21 cellular contexts compared by ENCODE assay signal in the genomic region with DNA sequence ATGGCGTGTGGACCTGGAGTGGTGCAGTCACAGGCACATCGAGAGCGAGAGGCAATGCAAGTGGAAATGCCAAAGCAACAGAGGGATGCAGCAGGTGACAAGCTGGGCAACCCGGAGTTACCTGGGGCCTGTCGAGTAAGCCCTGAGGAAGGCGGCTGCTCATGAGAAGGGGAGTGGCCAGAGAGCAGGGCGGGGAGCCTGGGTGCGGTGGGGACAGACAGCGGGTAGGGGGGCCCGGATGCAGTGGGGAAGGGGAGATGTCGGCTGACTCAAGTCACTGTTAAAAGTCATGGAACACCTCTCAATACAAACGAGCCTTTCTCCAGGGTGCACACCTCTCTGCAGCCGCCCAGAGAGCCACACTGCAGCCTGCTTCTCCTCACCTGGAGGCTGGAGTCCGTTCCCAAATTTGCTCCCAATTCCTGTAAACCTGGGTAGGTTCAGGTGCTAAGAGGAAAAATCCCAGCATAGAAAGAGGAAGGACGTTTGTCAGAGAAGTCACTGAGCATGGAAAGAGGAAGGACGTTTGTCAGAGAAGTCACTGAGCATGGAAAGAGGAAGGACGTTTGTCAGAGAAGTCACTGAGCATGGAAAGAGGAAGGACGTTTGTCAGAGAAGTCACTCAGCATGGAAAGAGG.
DNase-seq lines count a peak whose midpoint lies in the region; ATAC-seq, FAIRE-seq and TF ChIP-seq lines count a peak whose summit lies in the region.
"Had no signal": no experiment of that assay in that cellular context is flagged by ENCODE, and none has a peak within 500 bp of the region (broad histone marks: within the 10 kb centered on the region; RNA-seq: fewer than 3 reads in every experiment).

No MANE protein-coding gene starts in this region.

- no TSS peak for BruUV-seq in K562 (replicated peaks; lab: Mats Ljungman, UMichigan)

- no peaks in the 10 kb centered on the region for H3K79me2 ChIP-seq in K562 (ENCODE audit: control insufficient read depth, insufficient read depth, low read length)

- in situ Hi-C loops in K562 (cut with MboI), result loop anchor here (25.0 kb wide), 1 partner anchor 414 kb away; no protein-coding TSS in a partner anchor
- in situ Hi-C loops in transverse colon (cut with MboI; ENCODE audit: low pct_ligation_motif_present in 1 of 4, low pct_unique_long_range_greater_than_20kb in 1 of 4, low sequenced_read_pairs in 3 of 4), result loop anchor here in 3 of 4 donors (25.0 kb wide), 1 partner anchor 414 kb away; no protein-coding TSS in a partner anchor

- H3K27ac ChIP-seq in BLaER1 treated with 17β-estradiol and CSF1 and Interleukin-3, amounts not matched to agents 10 nM and 100 nM, result peak overlapping the region; percentile 59 to 97 (median 85)
- H3K27ac ChIP-seq in K562 (ENCODE audit: extremely low read depth, low read depth, low read length), result no peak overlapping the region
- H3K27ac ChIP-seq in transverse colon, result no peak overlapping the region
- H3K27ac ChIP-seq: SJSA1 had no signal

- H3K4me3 ChIP-seq in BLaER1 treated with 17β-estradiol and CSF1 and Interleukin-3, amounts not matched to agents 10 nM and 100 nM, result peak overlapping the region; percentile 1 to 58 (median 48); a peak in 17 of 20 replicates
- H3K4me3 ChIP-seq in K562 (no peak overlapping the region), transverse colon (no peak overlapping the region)
- H3K4me3 ChIP-seq: SJSA1 had no signal

- TF ChIP-seq CTCF in K562 (IDR thresholded peaks at IDR 0.05 in 2 of 3, conservative IDR thresholded peaks at IDR 0.05 in 1 of 3; ENCODE audit: insufficient read depth in 2 of 3, low read depth in 1 of 3, low read length in 3 of 3) (no peak), transverse colon (IDR thresholded peaks at IDR 0.05) (no peak)

- no peaks in the 10 kb centered on the region for H3K27me3 ChIP-seq in BLaER1 treated with 17β-estradiol and CSF1 and Interleukin-3, amounts not matched to agents 10 nM and 100 nM
- H3K27me3 ChIP-seq in K562 (ENCODE audit: control insufficient read depth in 2 of 2, insufficient read depth in 2 of 2, low read length in 2 of 2) (peaks cover 0 to 14% of the 10 kb centered on the region in 2 experiments; a peak in 3 of 5 replicates), transverse colon (peaks cover 6% of the 10 kb centered on the region)

- no peak for FAIRE-seq in K562 (lab: Jason Lieb, UNC)
- FAIRE-seq: HTR-8/SVneo, RCC 7860 had no signal

- peaks cover 0 to 32% (median 4%) of the 10 kb centered on the region in 11 experiments; a peak in 8 of 22 replicates for H3K36me3 ChIP-seq in BLaER1 treated with 17β-estradiol and CSF1 and Interleukin-3, amounts not matched to agents 10 nM and 100 nM
- H3K36me3 ChIP-seq in K562 (ENCODE audit: control insufficient read depth, insufficient read depth, low read length), result no peaks in the 10 kb centered on the region
- no peaks in the 10 kb centered on the region for H3K36me3 ChIP-seq in transverse colon
- H3K36me3 ChIP-seq: SJSA1 had no signal

- POLR2A ChIA-PET in K562 (lab: Yijun Ruan, JAX), result no interaction called here

- peaks cover 17 to 34% (median 31%) of the 10 kb centered on the region in 10 experiments for H3K4me1 ChIP-seq in BLaER1 treated with 17β-estradiol and CSF1 and Interleukin-3, amounts not matched to agents 10 nM and 100 nM
- H3K4me1 ChIP-seq in K562 (replicated peaks in 1 of 2; ENCODE audit: control insufficient read depth in 2 of 2, insufficient read depth in 2 of 2, low read length in 2 of 2) (no peaks in the 10 kb centered on the region; a peak in 1 of 5 replicates), transverse colon (peaks cover 0 to 9% (median 0%) of the 10 kb centered on the region in 4 donors)

- peak overlapping the region in 8 of 11 experiments; percentile 20 to 70 (median 60); a peak in 10 of 22 replicates for H3K9ac ChIP-seq in BLaER1 treated with 17β-estradiol and CSF1 and Interleukin-3, amounts not matched to agents 10 nM and 100 nM
- H3K9ac ChIP-seq in K562 (ENCODE audit: insufficient read depth in 1 of 2, low read depth in 2 of 2, low read length in 2 of 2), result no peak overlapping the region

- TF ChIP-seq EP300 in K562 (IDR thresholded peaks at IDR 0.05; ENCODE audit: low read length), result no peak
- TF ChIP-seq EP300 in transverse colon (IDR thresholded peaks at IDR 0.05; ENCODE audit: low read depth), result no peak

- peak overlapping the region in 8 of 11 experiments; percentile 6 to 44 (median 31); a peak in 11 of 22 replicates for H3K4me2 ChIP-seq in BLaER1 treated with 17β-estradiol and CSF1 and Interleukin-3, amounts not matched to agents 10 nM and 100 nM
- no peak overlapping the region for H3K4me2 ChIP-seq in K562 (ENCODE audit: insufficient read depth, low read length)

- H3K4me3 Mint-ChIP-seq in IgD-negative memory B cell, result no peak overlapping the region
- H3K4me3 Mint-ChIP-seq in stimulated activated memory B cell treated with anti-CD40 and anti-IgM and Interleukin-4, amounts not matched to agents 10 μg/mL and 1 μg/mL and 100 μg/mL, for 72 hours, result no peak overlapping the region
- H3K4me3 Mint-ChIP-seq: CD8-positive, alpha-beta T cell had no signal

- H3K36me3 Mint-ChIP-seq in IgD-negative memory B cell, result peaks cover 2% of the 10 kb centered on the region
- peaks cover 8% of the 10 kb centered on the region for H3K36me3 Mint-ChIP-seq in stimulated activated memory B cell treated with anti-CD40 and anti-IgM and Interleukin-4, amounts not matched to agents 10 μg/mL and 1 μg/mL and 100 μg/mL, for 72 hours
- H3K36me3 Mint-ChIP-seq: CD8-positive, alpha-beta T cell had no signal

- DNase-seq in K562 (ENCODE audit: extremely low read depth in 1 of 4, low spot score in 3 of 4) (no peak), transverse colon (no peak), NCI-H187 (lab: John Stamatoyannopoulos, UW) (no peak), head of caudate nucleus (no peak)
- DNase-seq: Calu3; CD8-positive, alpha-beta T cell; DMS153; EL; MM.1S; NCI-H1105; NCI-H2081; NCI-H2171 treated with DMSO at 0.1 percent for 48 hours; NCI-H524 treated with DMSO at 0.1 percent for 48 hours; NCI-H82; T-helper 1 cell had no signal

- peaks cover 0 to 5% (median 4%) of the 10 kb centered on the region in 3 donors for H3K4me1 Mint-ChIP-seq in IgD-negative memory B cell
- peaks cover 12% of the 10 kb centered on the region for H3K4me1 Mint-ChIP-seq in stimulated activated memory B cell treated with anti-CD40 and anti-IgM and Interleukin-4, amounts not matched to agents 10 μg/mL and 1 μg/mL and 100 μg/mL, for 72 hours

- peaks cover 98 to 99% (median 98%) of the 10 kb centered on the region in 11 experiments for H3K9me3 ChIP-seq in BLaER1 treated with 17β-estradiol and CSF1 and Interleukin-3, amounts not matched to agents 10 nM and 100 nM (replicated peaks in 1 of 11)
- no peaks in the 10 kb centered on the region for H3K9me3 ChIP-seq in K562 (replicated peaks; ENCODE audit: control insufficient read depth, insufficient read depth, low read depth, low read length)
- H3K9me3 ChIP-seq in transverse colon, result no peaks in the 10 kb centered on the region
- H3K9me3 ChIP-seq: SJSA1 had no signal

- H3K9me3 Mint-ChIP-seq in IgD-negative memory B cell, result peaks cover 0 to 6% (median 0%) of the 10 kb centered on the region in 3 donors
- peaks cover 15% of the 10 kb centered on the region for H3K9me3 Mint-ChIP-seq in stimulated activated memory B cell treated with anti-CD40 and anti-IgM and Interleukin-4, amounts not matched to agents 10 μg/mL and 1 μg/mL and 100 μg/mL, for 72 hours
- H3K9me3 Mint-ChIP-seq: CD8-positive, alpha-beta T cell had no signal

- H2AFZ ChIP-seq in K562 (ENCODE audit: low read depth, low read length), result no peak overlapping the region

- no peaks in the 10 kb centered on the region for H3K27me3 Mint-ChIP-seq in IgD-negative memory B cell
- no peaks in the 10 kb centered on the region for H3K27me3 Mint-ChIP-seq in stimulated activated memory B cell treated with anti-CD40 and anti-IgM and Interleukin-4, amounts not matched to agents 10 μg/mL and 1 μg/mL and 100 μg/mL, for 72 hours

- H3K27ac Mint-ChIP-seq in IgD-negative memory B cell, result peak overlapping the region in 2 of 3 donors; percentile 94
- H3K27ac Mint-ChIP-seq in stimulated activated memory B cell treated with anti-CD40 and anti-IgM and Interleukin-4, amounts not matched to agents 10 μg/mL and 1 μg/mL and 100 μg/mL, for 72 hours, result peak overlapping the region; percentile 71
- H3K27ac Mint-ChIP-seq: CD8-positive, alpha-beta T cell had no signal

- no peaks in the 10 kb centered on the region for H3K9me1 ChIP-seq in K562 (ENCODE audit: control insufficient read depth, insufficient read depth, low read length)

- intact Hi-C loops in K562 (cut with micrococcal nuclease) (no loop called here), transverse colon (cut with DNase I; ENCODE audit: low total_unique reads) (no loop called here), head of caudate nucleus (cut with DNase I) (no loop called here)

- ATAC-seq in K562, result no peak
- no peak for ATAC-seq in stimulated activated memory B cell treated with anti-CD40 and anti-IgM and Interleukin-4, amounts not matched to agents 10 μg/mL and 1 μg/mL and 100 μg/mL, for 72 hours
- ATAC-seq: CD8-positive, alpha-beta T cell had no signal

- no peak for TF ChIP-seq RAD21 in K562 (CRISPR knock-in tag; conservative IDR thresholded peaks at IDR 0.05 in 1 of 2, IDR thresholded peaks at IDR 0.05 in 1 of 2)

- peaks cover 0 to 4% (median 0%) of the 10 kb centered on the region in 11 experiments; a peak in 1 of 22 replicates for H4K20me1 ChIP-seq in BLaER1 treated with 17β-estradiol and CSF1 and Interleukin-3, amounts not matched to agents 10 nM and 100 nM
- no peaks in the 10 kb centered on the region for H4K20me1 ChIP-seq in K562 (replicated peaks; ENCODE audit: control insufficient read depth, insufficient read depth, low read length)

- CTCF ChIA-PET in K562 (lab: Yijun Ruan, JAX; ENCODE audit: low intra/inter-chr PET ratio), result no interaction called here

- WGBS in K562 (ENCODE audit: insufficient coverage, low coverage, missing lambda C conversion rate), result 2% methylated on average over 7 of the region's 18 CpGs
- 46 to 63% methylated on average over 8 to 18 of the region's 18 CpGs for WGBS in transverse colon (ENCODE audit: low coverage in 1 of 2), 2 donors

- no peak for TF ChIP-seq POLR2A in K562 (conservative IDR thresholded peaks at IDR 0.05)
- no peak for TF ChIP-seq POLR2A in transverse colon (IDR thresholded peaks at IDR 0.05)

TF ChIP-seq in K562, 482 proteins besides CTCF, POLR2A, EP300 and RAD21 (continues in another document):
- TF ChIP-seq, protein P1, sequence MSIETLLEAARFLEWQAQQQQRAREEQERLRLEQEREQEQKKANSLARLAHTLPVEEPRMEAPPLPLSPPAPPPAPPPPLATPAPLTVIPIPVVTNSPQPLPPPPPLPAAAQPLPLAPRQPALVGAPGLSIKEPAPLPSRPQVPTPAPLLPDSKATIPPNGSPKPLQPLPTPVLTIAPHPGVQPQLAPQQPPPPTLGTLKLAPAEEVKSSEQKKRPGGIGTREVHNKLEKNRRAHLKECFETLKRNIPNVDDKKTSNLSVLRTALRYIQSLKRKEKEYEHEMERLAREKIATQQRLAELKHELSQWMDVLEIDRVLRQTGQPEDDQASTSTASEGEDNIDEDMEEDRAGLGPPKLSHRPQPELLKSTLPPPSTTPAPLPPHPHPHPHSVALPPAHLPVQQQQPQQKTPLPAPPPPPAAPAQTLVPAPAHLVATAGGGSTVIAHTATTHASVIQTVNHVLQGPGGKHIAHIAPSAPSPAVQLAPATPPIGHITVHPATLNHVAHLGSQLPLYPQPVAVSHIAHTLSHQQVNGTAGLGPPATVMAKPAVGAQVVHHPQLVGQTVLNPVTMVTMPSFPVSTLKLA (conservative IDR thresholded peaks at IDR 0.05), result no peak
- no peak for TF ChIP-seq SREBF2 (CRISPR knock-in tag; IDR thresholded peaks at IDR 0.05)

Comparison
In these comparisons a context has a peak if more than half of its experiments do, and no peak if none do; other contexts are left out.
1. H3K27ac ChIP-seq: peak in BLaER1 treated with 17β-estradiol and CSF1 and Interleukin-3, amounts not matched to agents 10 nM and 100 nM (11 of 11); none in K562 (single experiment) and transverse colon (0 of 4).
2. H3K4me3 ChIP-seq: peak in BLaER1 treated with 17β-estradiol and CSF1 and Interleukin-3, amounts not matched to agents 10 nM and 100 nM (10 of 10); none in K562 (single experiment) and transverse colon (0 of 4).
3. H3K9ac ChIP-seq: peak in BLaER1 treated with 17β-estradiol and CSF1 and Interleukin-3, amounts not matched to agents 10 nM and 100 nM (8 of 11); none in K562 (0 of 2).